In the genomic region with DNA sequence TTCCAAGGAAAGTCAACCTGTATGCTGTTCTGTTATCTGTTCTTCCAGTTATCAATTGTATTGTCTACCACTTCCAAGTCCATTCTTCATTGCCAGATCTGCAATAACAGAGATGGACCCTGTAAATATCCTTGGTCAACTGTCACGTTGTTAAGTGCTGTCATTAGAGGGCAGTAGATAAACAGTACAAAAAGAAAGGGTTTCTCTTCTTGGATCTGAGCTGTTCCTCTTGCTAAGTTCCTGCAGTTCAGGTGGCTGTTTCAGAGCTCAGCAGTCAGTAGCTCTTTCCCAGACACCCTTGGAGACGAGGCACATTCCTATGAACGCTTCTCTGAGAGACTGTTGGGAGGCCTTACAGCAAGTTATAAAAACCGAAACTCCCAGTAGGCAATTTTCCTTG, we compare ENCODE assay signal across 8 cellular contexts.
DNase-seq lines count a peak whose midpoint lies in the region; ATAC-seq, FAIRE-seq and TF ChIP-seq lines count a peak whose summit lies in the region.

No MANE protein-coding gene starts in this region.

- H2AFZ ChIP-seq in HepG2 (ENCODE audit: low read length) = no peak overlapping the region

- peak; percentile 50 for ATAC-seq in HG03460 (IDR thresholded peaks at IDR 0.05; ENCODE audit: unreplicated experiment)
- peak; percentile 51; the same call in 2 of the 3 replicates for ATAC-seq in HepG2

- H3K27me3 ChIP-seq in DOHH2 (ENCODE audit: control insufficient read depth, low read length) = no peaks in the 10 kb centered on the region
- H3K27me3 ChIP-seq in HepG2 (ENCODE audit: control insufficient read depth in 1 of 2, insufficient read depth in 2 of 2, low read length in 2 of 2) = no peaks in the 10 kb centered on the region

- POLR2A ChIA-PET in HepG2 (lab: Yijun Ruan, JAX) = no interaction called here

- TF ChIP-seq EP300 in HepG2 (IDR thresholded peaks at IDR 0.05; ENCODE audit: low read depth in 2 of 2, low read length in 2 of 2) = no peak
- TF ChIP-seq EP300 in HepG2 (CRISPR knock-in tag; IDR thresholded peaks at IDR 0.05; ENCODE audit: borderline replicate concordance) = no peak

- intact Hi-C loops in HepG2 (cut with micrococcal nuclease; ENCODE audit: unreplicated experiment) = loop anchor here (1.0 kb wide), 1 partner anchor 392 kb away; no protein-coding TSS in a partner anchor

- no TSS peak for BruUV-seq in HepG2 (replicated peaks; lab: Mats Ljungman, UMichigan)

- H3K36me3 ChIP-seq in DOHH2 (ENCODE audit: control insufficient read depth, low read length) (no peaks in the 10 kb centered on the region), HepG2 (replicated peaks in 1 of 2; ENCODE audit: control insufficient read depth in 1 of 2, insufficient read depth in 2 of 2, low read length in 2 of 2) (no peaks in the 10 kb centered on the region)

- H3K79me2 ChIP-seq in DOHH2 (ENCODE audit: control insufficient read depth, low read length) = no peaks in the 10 kb centered on the region
- no peaks in the 10 kb centered on the region for H3K79me2 ChIP-seq in HepG2 (ENCODE audit: insufficient read depth, low read length)

- DNase-seq in astrocyte of the cerebellum (ENCODE audit: low read depth) (no peak), HepG2 (ENCODE audit: low spot score) (no peak), mucosa of gallbladder (ENCODE audit: low spot score) (no peak), T-helper 1 cell (no peak), hypothalamus (lab: John Stamatoyannopoulos, UW) (no peak)
- no peak for DNase-seq in activated naive CD4-positive, alpha-beta T cell (lab: John Stamatoyannopoulos, UW)

- WGBS in HepG2 (ENCODE audit: low lambda C conversion rate) = 2% methylated on average over 4 of the region's 4 CpGs

- H4K20me1 ChIP-seq in DOHH2 (ENCODE audit: control insufficient read depth, insufficient read depth, low read depth, low read length) (no peaks in the 10 kb centered on the region), HepG2 (ENCODE audit: insufficient read depth, low read length) (no peaks in the 10 kb centered on the region)

- H3K9me2 ChIP-seq in DOHH2 (replicated peaks; ENCODE audit: control insufficient read depth, low read length) = no peaks in the 10 kb centered on the region

- no peaks in the 10 kb centered on the region for H3K9me3 ChIP-seq in DOHH2 (ENCODE audit: control insufficient read depth, insufficient read depth, low read length)
- H3K9me3 ChIP-seq in HepG2 (ENCODE audit: low read length) = peaks cover 24% of the 10 kb centered on the region

- H3K4me1 ChIP-seq in DOHH2 (ENCODE audit: control insufficient read depth, low read length) = no peaks in the 10 kb centered on the region
- no peaks in the 10 kb centered on the region for H3K4me1 ChIP-seq in HepG2 (ENCODE audit: insufficient read depth, low read length)

- in situ Hi-C loops in astrocyte of the cerebellum (cut with HindIII; ENCODE audit: low sequenced_read_pairs) = no loop called here
- in situ Hi-C loops in HepG2 (cut with HindIII; ENCODE audit: extremely low pct_ligation_motif_present, low pct_unique_long_range_greater_than_20kb) = no loop called here

- no peak for TF ChIP-seq RAD21 in HepG2 (CRISPR knock-in tag; IDR thresholded peaks at IDR 0.05)

- CTCF ChIA-PET in HepG2 (lab: Yijun Ruan, JAX; ENCODE audit: low intra/inter-chr PET ratio, low total read pairs) = no interaction called here

- H3K4me3 ChIP-seq in DOHH2 (ENCODE audit: low read length) (no peak overlapping the region), astrocyte of the cerebellum (ENCODE audit: low read depth, low read length) (no peak overlapping the region), HepG2 (replicated peaks in 1 of 3; ENCODE audit: insufficient read depth in 1 of 3, low read depth in 2 of 3, low read length in 3 of 3) (no peak overlapping the region)

- TF ChIP-seq CTCF in DOHH2 (IDR thresholded peaks at IDR 0.05; ENCODE audit: low read depth, low read length, poor library complexity, severe bottlenecking) = peak; percentile 21
- peak; percentile 30 for TF ChIP-seq CTCF in astrocyte of the cerebellum (IDR thresholded peaks at IDR 0.05; ENCODE audit: low read depth, low read length, missing control alignments)
- TF ChIP-seq CTCF in HepG2 (CRISPR knock-in tag; IDR thresholded peaks at IDR 0.05) = peak; percentile 50

- no peak overlapping the region for H3K9ac ChIP-seq in HepG2 (ENCODE audit: insufficient read depth, low read depth, low read length)

- no peaks in the 10 kb centered on the region for H3F3A ChIP-seq in DOHH2 (ENCODE audit: control insufficient read depth, insufficient read depth)

- no peak overlapping the region for H3K27ac ChIP-seq in DOHH2 (ENCODE audit: low read depth, low read length)
- H3K27ac ChIP-seq in HepG2 (ENCODE audit: extremely low read length, insufficient read depth, low read length) = no peak overlapping the region

- no peak for TF ChIP-seq POLR2A in HepG2 (IDR thresholded peaks at IDR 0.05; ENCODE audit: insufficient read depth in 1 of 2, low read depth in 2 of 2, low read length in 2 of 2)

- peak; percentile 34 for FAIRE-seq in HepG2 (lab: Jason Lieb, UNC)

- H3K4me2 ChIP-seq in DOHH2 (ENCODE audit: low read length) (no peak overlapping the region), HepG2 (ENCODE audit: low read depth, low read length) (no peak overlapping the region)

TF ChIP-seq in HepG2, 621 proteins besides CTCF, POLR2A, EP300 and RAD21:
- TF ChIP-seq STAG1 (CRISPR knock-in tag; IDR thresholded peaks at IDR 0.05) = peak; percentile 64
- no peak for TF ChIP-seq ZNF331 (CRISPR knock-in tag; IDR thresholded peaks at IDR 0.05)
